In genomic region chr19:18919086-18919894, GRCh38 we compare ENCODE assay signal across 1 cellular context.
TF ChIP-seq lines count a peak whose summit lies in the region.

TSS of gene COPE (minus strand) at chr19:18919387. CDS start at chr19:18919348, 39 bp downstream.
TSS of gene DDX49 (plus strand) at chr19:18919715. CDS start at chr19:18919742, 27 bp downstream.

TF ChIP-seq in liver, 16 proteins besides CTCF, POLR2A, EP300 and RAD21 (continued from another document):
- TF ChIP-seq REST (IDR thresholded peaks at IDR 0.05) (peak; percentile 66), SP1 (IDR thresholded peaks at IDR 0.05) (peak; percentile 94), RXRA (IDR thresholded peaks at IDR 0.05) (no peak)
